28 cellular contexts compared by ENCODE assay signal in genomic region chr5:51018423-51018822, GRCh38.
"Had no signal": no experiment of that assay in that cellular context is flagged by ENCODE, and none has a peak within 500 bp of the region (broad histone marks: within the 10 kb centered on the region; RNA-seq: fewer than 3 reads in every experiment).

No MANE protein-coding gene starts in this region.

- ATAC-seq: activated CD4-positive, CD25-positive, alpha-beta regulatory T cell treated with anti-CD3 and anti-CD28 coated beads, Interleukin-2, amount 50 U/mL, for 24 hours; activated CD8-positive, alpha-beta T cell treated with anti-CD3 and anti-CD28 coated beads for 36 hours; activated T-cell treated with anti-CD3 and anti-CD28 coated beads, Interleukin-2, amount 50 U/mL, for 4 hours; activated T-helper 17 cell treated with anti-CD3 and anti-CD28 coated beads, Interleukin-2, amount 50 U/mL, for 72 hours; body of pancreas; effector memory CD8-positive, alpha-beta T cell; gastroesophageal sphincter had no signal

- DNase-seq: activated B cell treated with CpG ODN at 0.5 μM for 24 hours; activated CD4-positive, alpha-beta T cell treated with anti-CD3 and anti-CD28 coated beads for 48 hours; activated CD4-positive, alpha-beta T cell treated with anti-CD3 and anti-CD28 coated beads, Interleukin-2, amount 50 U/mL, for 1 hour; activated CD4-positive, alpha-beta T cell treated with anti-CD3 and anti-CD28 coated beads, Interleukin-2, amount 50 U/mL, for 48 hours; activated CD8-positive, alpha-beta memory T cell treated with anti-CD3 and anti-CD28 coated beads for 24 hours; activated CD8-positive, alpha-beta T cell treated with anti-CD3 and anti-CD28 coated beads for 36 hours; activated effector memory CD4-positive, alpha-beta T cell treated with Interleukin-2 at 50 U/mL for 16 hours; activated gamma-delta T cell treated with Interleukin-2 at 50 U/mL for 16 hours; activated naive CD4-positive, alpha-beta T cell treated with anti-CD3 and anti-CD28 coated beads, Interleukin-2, amount 50 U/mL, for 16 hours; activated naive CD4-positive, alpha-beta T cell treated with Interleukin-2 at 50 U/mL for 16 hours; activated T-cell treated with anti-CD3 and anti-CD28 coated beads, Interleukin-2, amount 50 U/mL, for 4 hours; amniotic stem cell; aorta; body of pancreas; caudate nucleus; cortex of kidney; dermis blood vessel endothelial cell; effector CD4-positive, alpha-beta T cell; effector memory CD8-positive, alpha-beta T cell; erythroblast; esophagus squamous epithelium; foreskin melanocyte; head of caudate nucleus; T1000; WERI-Rb-1 had no signal

- H3K27ac ChIP-seq: body of pancreas, esophagus squamous epithelium, gastroesophageal sphincter, WERI-Rb-1 had no signal

- H3K9me3 ChIP-seq: body of pancreas, esophagus squamous epithelium, gastroesophageal sphincter had no signal

- H3K36me3 ChIP-seq: esophagus squamous epithelium, gastroesophageal sphincter, WERI-Rb-1 had no signal

- H3K4me1 ChIP-seq: body of pancreas, esophagus squamous epithelium, gastroesophageal sphincter had no signal

- H3K27me3 ChIP-seq: body of pancreas, esophagus squamous epithelium, gastroesophageal sphincter had no signal

- H3K4me3 ChIP-seq: body of pancreas, esophagus squamous epithelium, gastroesophageal sphincter had no signal
